ENCODE assay signal across 1 cellular context in genomic region chr10:118448744-118449143, GRCh38.
TF ChIP-seq lines count a peak whose summit lies in the region.

No MANE protein-coding gene starts in this region.

TF ChIP-seq in H1, 55 proteins besides CTCF, POLR2A, EP300 and RAD21 (continued from another document):
- TF ChIP-seq E2F6 (IDR thresholded peaks at IDR 0.05) (peak; percentile 32), SP2 (IDR thresholded peaks at IDR 0.05; ENCODE audit: low read length) (no peak), MAX (IDR thresholded peaks at IDR 0.05) (peak; percentile 52; the same call in 1 of the 2 replicates), SRF (IDR thresholded peaks at IDR 0.05; ENCODE audit: low read depth, low read length) (no peak), CEBPB (IDR thresholded peaks at IDR 0.05; ENCODE audit: low read depth, low read length) (no peak), ATF2 (IDR thresholded peaks at IDR 0.05; ENCODE audit: low read length) (no peak), FOSL1 (IDR thresholded peaks at IDR 0.05; ENCODE audit: insufficient read depth, low read depth, low read length) (no peak)
